Comparison of ENCODE assay signal across 1 cellular context in genomic region chr2:120238728-120239487, GRCh38.
A peak's percentile ranks its signal among the peaks of the same experiment; 100 is the strongest.
TF ChIP-seq lines count a peak whose summit lies in the region.

No MANE protein-coding gene starts in this region.

TF ChIP-seq in HepG2, 621 proteins besides CTCF, POLR2A, EP300 and RAD21 (continued from another document and continues in another):
- TF ChIP-seq ZNF280B (CRISPR knock-in tag; IDR thresholded peaks at IDR 0.05; ENCODE audit: borderline replicate concordance) (peak; percentile 60; the same call in 1 of the 2 replicates), ETS1 (CRISPR knock-in tag; IDR thresholded peaks at IDR 0.05) (no peak), ZBTB49 (CRISPR knock-in tag; IDR thresholded peaks at IDR 0.05; ENCODE audit: borderline replicate concordance) (no peak), FOXC1 (CRISPR knock-in tag; IDR thresholded peaks at IDR 0.05; ENCODE audit: borderline replicate concordance) (peak; percentile 43; the same call in 1 of the 2 replicates), ZBTB40 (IDR thresholded peaks at IDR 0.05) (no peak), ZBTB40 (CRISPR knock-in tag; IDR thresholded peaks at IDR 0.05) (peak; percentile 47; the same call in 1 of the 2 replicates), ZNF781 (CRISPR knock-in tag; IDR thresholded peaks at IDR 0.05; ENCODE audit: borderline replicate concordance, not compliant biosample characterization) (no peak), DMTF1 (CRISPR knock-in tag; IDR thresholded peaks at IDR 0.05) (no peak), REXO4 (CRISPR knock-in tag; IDR thresholded peaks at IDR 0.05; ENCODE audit: borderline replicate concordance) (no peak), SIN3A (IDR thresholded peaks at IDR 0.05; ENCODE audit: borderline replicate concordance, low read depth, low read length) (no peak), ZSCAN12 (CRISPR knock-in tag; IDR thresholded peaks at IDR 0.05) (no peak), ZBTB38 (CRISPR knock-in tag; IDR thresholded peaks at IDR 0.05) (0 out of 2 replicates have a peak, but pooled peaks have one; percentile 19), ETV5 (CRISPR knock-in tag; IDR thresholded peaks at IDR 0.05; ENCODE audit: borderline replicate concordance) (no peak; the same call in 1 of the 2 replicates), ZNF614 (CRISPR knock-in tag; IDR thresholded peaks at IDR 0.05; ENCODE audit: borderline replicate concordance) (no peak), FOXA3 (CRISPR knock-in tag; IDR thresholded peaks at IDR 0.05) (no peak), JDP2 (CRISPR knock-in tag; IDR thresholded peaks at IDR 0.05; ENCODE audit: borderline replicate concordance) (no peak), GPN1 (CRISPR knock-in tag; IDR thresholded peaks at IDR 0.05; ENCODE audit: borderline replicate concordance) (no peak), PITX1 (CRISPR knock-in tag; IDR thresholded peaks at IDR 0.05) (no peak; the same call in none of the 2 replicates), ZNF414 (CRISPR knock-in tag; IDR thresholded peaks at IDR 0.05) (no peak), ZNF879 (CRISPR knock-in tag; IDR thresholded peaks at IDR 0.05) (no peak), ZNF619 (CRISPR knock-in tag; IDR thresholded peaks at IDR 0.05) (no peak; the same call in 1 of the 2 replicates), KDM1A (CRISPR knock-in tag; IDR thresholded peaks at IDR 0.05) (no peak), TEAD2 (CRISPR knock-in tag; IDR thresholded peaks at IDR 0.05) (no peak), ZKSCAN8 (CRISPR knock-in tag; IDR thresholded peaks at IDR 0.05; ENCODE audit: borderline replicate concordance) (0 out of 2 replicates have a peak, but pooled peaks have one; percentile 18), ZNF468 (CRISPR knock-in tag; IDR thresholded peaks at IDR 0.05) (no peak), E2F2 (CRISPR knock-in tag; IDR thresholded peaks at IDR 0.05; ENCODE audit: borderline replicate concordance) (no peak), ZNF713 (CRISPR knock-in tag; IDR thresholded peaks at IDR 0.05) (no peak), MXI1 (IDR thresholded peaks at IDR 0.05; ENCODE audit: borderline replicate concordance, low read depth, low read length) (no peak), SAP130 (CRISPR knock-in tag; IDR thresholded peaks at IDR 0.05; ENCODE audit: low read depth) (peak; percentile 60), HES4 (CRISPR knock-in tag; IDR thresholded peaks at IDR 0.05; ENCODE audit: borderline replicate concordance) (no peak), ZNF784 (CRISPR knock-in tag; IDR thresholded peaks at IDR 0.05; ENCODE audit: borderline replicate concordance) (no peak), MED1 (CRISPR knock-in tag; IDR thresholded peaks at IDR 0.05) (peak; percentile 34; the same call in 1 of the 2 replicates), ZEB1 (IDR thresholded peaks at IDR 0.05; ENCODE audit: insufficient replicate concordance, low read depth) (no peak), THRA (CRISPR knock-in tag; IDR thresholded peaks at IDR 0.05; ENCODE audit: borderline replicate concordance) (no peak; the same call in 1 of the 2 replicates), PHF5A (CRISPR knock-in tag; IDR thresholded peaks at IDR 0.05; ENCODE audit: low read depth, unreplicated experiment) (no peak), ZNF816 (CRISPR knock-in tag; IDR thresholded peaks at IDR 0.05; ENCODE audit: borderline replicate concordance) (no peak), ZNF446 (CRISPR knock-in tag; IDR thresholded peaks at IDR 0.05) (no peak), ZNF263 (CRISPR knock-in tag; IDR thresholded peaks at IDR 0.05) (peak; percentile 96), ZNF205 (CRISPR knock-in tag; IDR thresholded peaks at IDR 0.05) (no peak)
